In genomic region chr17:71902931-71903506, GRCh38 we compare ENCODE assay signal across 23 cellular contexts.
DNase-seq lines count a peak whose midpoint lies in the region; ATAC-seq and TF ChIP-seq lines count a peak whose summit lies in the region.
"Had no signal": no experiment of that assay in that cellular context is flagged by ENCODE, and none has a peak within 500 bp of the region (broad histone marks: within the 10 kb centered on the region; RNA-seq: fewer than 3 reads in every experiment).

No MANE protein-coding gene starts in this region.

- no peak overlapping the region for H3K4me3 ChIP-seq in IMR-90 (ENCODE audit: insufficient read depth, low read depth, low read length)
- H3K4me3 ChIP-seq in mammary epithelial cell (replicated peaks in 1 of 3; ENCODE audit: insufficient read depth in 1 of 3, low read depth in 2 of 3, low read length in 3 of 3): no peak overlapping the region
- H3K4me3 ChIP-seq in mesendoderm (ENCODE audit: low read length): no peak overlapping the region
- no peak overlapping the region for H3K4me3 ChIP-seq in upper lobe of right lung
- no peak overlapping the region for H3K4me3 ChIP-seq in lower leg skin (ENCODE audit: low read depth, poor library complexity, severe bottlenecking)
- no peak overlapping the region for H3K4me3 ChIP-seq in HAP-1
- H3K4me3 ChIP-seq: left ventricle myocardium inferior, psoas muscle had no signal

- in situ Hi-C loops in IMR-90 (cut with MboI; ENCODE audit: low sequenced_read_pairs) (no loop called here), mammary epithelial cell (cut with MboI; ENCODE audit: low sequenced_read_pairs in 2 of 2) (no loop called here), HAP-1 (cut with MboI; ENCODE audit: low sequenced_read_pairs) (no loop called here)

- H3K27ac ChIP-seq in IMR-90 (ENCODE audit: insufficient read depth, low read length) (no peak overlapping the region), mammary epithelial cell (ENCODE audit: insufficient read depth, low read depth, low read length) (no peak overlapping the region), mesendoderm (ENCODE audit: low read depth, low read length) (no peak overlapping the region), upper lobe of right lung (no peak overlapping the region)
- H3K27ac ChIP-seq: left ventricle myocardium inferior, neutrophil, psoas muscle had no signal

- H4K8ac ChIP-seq in IMR-90 (ENCODE audit: low read depth in 2 of 2, low read length in 2 of 2) (no peak overlapping the region), mesendoderm (ENCODE audit: low read depth, low read length) (peak overlapping the region; percentile 28)

- H3K79me2 ChIP-seq in mammary epithelial cell (ENCODE audit: insufficient read depth, low read length) (no peaks in the 10 kb centered on the region), mesendoderm (ENCODE audit: control insufficient read depth, insufficient read depth, low read length) (no peaks in the 10 kb centered on the region)

- dilution Hi-C loops in IMR-90 (cut with HindIII; ENCODE audit: low sequenced_read_pairs, unreplicated experiment) (no loop called here), mammary epithelial cell (cut with HindIII; ENCODE audit: low sequenced_read_pairs) (no loop called here)

- intact Hi-C loops in IMR-90 (cut with micrococcal nuclease): no loop called here
- intact Hi-C loops in mammary epithelial cell (cut with micrococcal nuclease): no loop called here
- intact Hi-C loops in upper lobe of right lung (cut with DNase I): no loop called here
- intact Hi-C loops in lower leg skin (cut with DNase I; ENCODE audit: low total_unique reads): no loop called here

- H3K9ac ChIP-seq in IMR-90 (ENCODE audit: low read depth, low read length): no peak overlapping the region
- no peak overlapping the region for H3K9ac ChIP-seq in mammary epithelial cell (ENCODE audit: insufficient read depth, low read length)
- no peak overlapping the region for H3K9ac ChIP-seq in mesendoderm (ENCODE audit: low read length)

- H3K18ac ChIP-seq in IMR-90 (ENCODE audit: low read depth, low read length) (no peak overlapping the region), mesendoderm (ENCODE audit: low read length) (no peak overlapping the region)

- no peak overlapping the region for H2BK20ac ChIP-seq in IMR-90 (ENCODE audit: low read depth, low read length)

- H2BK5ac ChIP-seq in IMR-90 (ENCODE audit: low read depth, low read length, poor library complexity, severe bottlenecking) (no peak overlapping the region), mesendoderm (ENCODE audit: low read length) (no peak overlapping the region)

- no peak for TF ChIP-seq RAD21 in IMR-90 (IDR thresholded peaks at IDR 0.05; ENCODE audit: low read length)

- H2BK120ac ChIP-seq in IMR-90 (ENCODE audit: low read depth, low read length) (no peak overlapping the region), mesendoderm (ENCODE audit: low read depth, low read length) (no peak overlapping the region)

- CTCF ChIA-PET in IMR-90 (lab: Yijun Ruan, JAX): no interaction called here
- CTCF ChIA-PET in mammary epithelial cell (lab: Charles Lee; ENCODE audit: low non-redundant PET): no interaction called here

- H4K20me1 ChIP-seq in IMR-90 (ENCODE audit: insufficient read depth, low read length) (no peaks in the 10 kb centered on the region), mammary epithelial cell (ENCODE audit: insufficient read depth, low read length) (no peaks in the 10 kb centered on the region)

- 61% methylated on average over 2 of the region's 3 CpGs; no CpG with 5 or more reads in 1 of the 2 experiments for WGBS in IMR-90 (ENCODE audit: extremely low coverage in 2 of 2, insufficient read length in 1 of 2), 2 experiments
- 75% methylated on average over 2 of the region's 3 CpGs for WGBS in mammary epithelial cell (ENCODE audit: low coverage, missing lambda C conversion rate)
- no CpG with 5 or more reads among the region's 3 CpGs for WGBS in mesendoderm (ENCODE audit: extremely low coverage, insufficient coverage, low lambda C conversion rate)
- 50 to 60% methylated on average over 3 of the region's 3 CpGs for WGBS in lower leg skin, 2 donors

- H2AK5ac ChIP-seq in IMR-90 (ENCODE audit: low read depth, low read length) (no peak overlapping the region), mesendoderm (ENCODE audit: low read length) (no peak overlapping the region)

- no TSS peak for BruUV-seq in IMR-90 (replicated peaks; lab: Mats Ljungman, UMichigan)
- no TSS peak for BruUV-seq in mammary epithelial cell (replicated peaks; lab: Mats Ljungman, UMichigan)

- DNase-seq in AG08395 (ENCODE audit: low spot score) (peak; percentile 22), IMR-90 (peak; percentile 52), mammary epithelial cell (no peak), mesendoderm (no peak), upper lobe of right lung (no peak), lower leg skin (ENCODE audit: low spot score in 2 of 2) (no peak), HAP-1 (ENCODE audit: low spot score in 2 of 2) (no peak), GOT3 (lab: John Stamatoyannopoulos, UW) (no peak)
- DNase-seq: activated B cell treated with CpG ODN at 0.5 μM for 24 hours; activated CD4-positive, alpha-beta T cell treated with anti-CD3 and anti-CD28 coated beads, Interleukin-2, amount 50 U/mL, for 48 hours; activated gamma-delta T cell; C1 segment of cervical spinal cord; central memory CD4-positive, alpha-beta T cell; erythroblast; left ventricle myocardium inferior; NCI-H1092; NCI-H1930; NCI-H446; NK-92 treated with Interleukin-12 subunit alpha and Interleukin-12 subunit beta, amount 100 ng/mL, for 24 hours; psoas muscle; stimulated activated CD4-positive, alpha-beta T cell treated with anti-CD3 and anti-CD28 coated beads, Interleukin-4, amount 100 ng/mL, for 24 hours; stimulated activated naive CD8-positive, alpha-beta T cell treated with anti-CD3 and anti-CD28 coated beads, Interleukin-15, amount 100 ng/mL, for 72 hours had no signal

- no peak overlapping the region for H2AK9ac ChIP-seq in IMR-90 (replicated peaks; ENCODE audit: low read depth, low read length, poor library complexity)

- H3K4ac ChIP-seq in IMR-90 (ENCODE audit: low read depth, low read length) (no peak overlapping the region), mesendoderm (ENCODE audit: low read depth, low read length) (no peak overlapping the region)

- H3K4me1 ChIP-seq in IMR-90 (ENCODE audit: control insufficient read depth, insufficient read depth, low read length) (peaks cover 5% of the 10 kb centered on the region), mammary epithelial cell (ENCODE audit: insufficient read depth, low read length) (peaks cover 38% of the 10 kb centered on the region), mesendoderm (ENCODE audit: control insufficient read depth, low read depth, low read length) (no peaks in the 10 kb centered on the region), upper lobe of right lung (no peaks in the 10 kb centered on the region), HAP-1 (no peaks in the 10 kb centered on the region)
- H3K4me1 ChIP-seq: psoas muscle had no signal

- H3K56ac ChIP-seq in IMR-90 (ENCODE audit: extremely low read depth, insufficient read depth, low read length) (no peak overlapping the region), mesendoderm (ENCODE audit: low read length) (no peak overlapping the region)

- H3K79me1 ChIP-seq in IMR-90 (ENCODE audit: low read depth in 1 of 2, low read length in 2 of 2) (no peaks in the 10 kb centered on the region), mesendoderm (ENCODE audit: low read length) (no peaks in the 10 kb centered on the region)

- H3K27me3 ChIP-seq in IMR-90 (ENCODE audit: control insufficient read depth, insufficient read depth, low read length) (no peaks in the 10 kb centered on the region), mammary epithelial cell (ENCODE audit: insufficient read depth, low read length) (no peaks in the 10 kb centered on the region), mesendoderm (ENCODE audit: insufficient read depth, low read length, poor library complexity) (no peaks in the 10 kb centered on the region), upper lobe of right lung (no peaks in the 10 kb centered on the region), HAP-1 (ENCODE audit: low read depth) (no peaks in the 10 kb centered on the region)
- H3K27me3 ChIP-seq: neutrophil had no signal

- H3K9me1 ChIP-seq in IMR-90 (ENCODE audit: insufficient read depth, low read length): no peaks in the 10 kb centered on the region

- H3K36me3 ChIP-seq in IMR-90 (ENCODE audit: control insufficient read depth, insufficient read depth, low read length) (no peaks in the 10 kb centered on the region), mammary epithelial cell (ENCODE audit: insufficient read depth, low read length) (no peaks in the 10 kb centered on the region), mesendoderm (ENCODE audit: control insufficient read depth, insufficient read depth, low read length) (no peaks in the 10 kb centered on the region), upper lobe of right lung (no peaks in the 10 kb centered on the region), HAP-1 (replicated peaks) (no peaks in the 10 kb centered on the region)
- H3K36me3 ChIP-seq: left ventricle myocardium inferior, neutrophil had no signal

- H3K9me3 ChIP-seq in IMR-90 (ENCODE audit: control insufficient read depth, insufficient read depth, low read length) (no peaks in the 10 kb centered on the region), mammary epithelial cell (replicated peaks; ENCODE audit: insufficient read depth, low read length) (peaks cover 4% of the 10 kb centered on the region), upper lobe of right lung (no peaks in the 10 kb centered on the region), HAP-1 (no peaks in the 10 kb centered on the region)
- H3K9me3 ChIP-seq: neutrophil, psoas muscle had no signal

- H3K14ac ChIP-seq in IMR-90 (replicated peaks; ENCODE audit: low read depth, low read length): 0 out of 2 replicates have a peak overlapping the region, but pooled peaks have one; percentile 8

- H4K5ac ChIP-seq in IMR-90 (ENCODE audit: low read depth, low read length): no peak overlapping the region
- H4K5ac ChIP-seq in mesendoderm (ENCODE audit: low read length): no peak overlapping the region

- H3K23ac ChIP-seq in IMR-90 (ENCODE audit: low read depth, low read length): no peak overlapping the region
- H3K23ac ChIP-seq in mesendoderm (ENCODE audit: low read length): no peak overlapping the region

- POLR2A ChIA-PET in IMR-90 (lab: Charles Lee; ENCODE audit: unreplicated experiment): no interaction called here

- ATAC-seq in IMR-90 (ENCODE audit: low read depth) (peak; percentile 73), upper lobe of right lung (no peak)
- ATAC-seq: stimulated activated naive CD8-positive, alpha-beta T cell treated with anti-CD3 and anti-CD28 coated beads, Interleukin-15, amount 100 ng/mL, for 72 hours had no signal

- no peak overlapping the region for H2AFZ ChIP-seq in IMR-90 (replicated peaks; ENCODE audit: low read length, poor library complexity)
- H2AFZ ChIP-seq in mammary epithelial cell (ENCODE audit: low read depth, low read length): peak overlapping the region; percentile 35

- no peak for TF ChIP-seq POLR2A in IMR-90 (IDR thresholded peaks at IDR 0.05; ENCODE audit: low read depth, low read length)
- no peak for TF ChIP-seq POLR2A in lower leg skin (IDR thresholded peaks at IDR 0.05)

- H3K4me2 ChIP-seq in IMR-90 (ENCODE audit: low read depth, low read length) (no peak overlapping the region), mammary epithelial cell (ENCODE audit: insufficient read depth, low read depth, low read length) (no peak overlapping the region), mesendoderm (ENCODE audit: low read length) (no peak overlapping the region)

- no peak overlapping the region for H2BK15ac ChIP-seq in IMR-90 (ENCODE audit: low read depth, low read length)
- no peak overlapping the region for H2BK15ac ChIP-seq in mesendoderm (replicated peaks; ENCODE audit: low read depth)

- TF ChIP-seq CTCF in IMR-90 (conservative IDR thresholded peaks at IDR 0.05; ENCODE audit: low read depth, low read length) (no peak), mammary epithelial cell (conservative IDR thresholded peaks at IDR 0.05 in 1 of 2, IDR thresholded peaks at IDR 0.05 in 1 of 2; ENCODE audit: extremely low read depth in 1 of 2, insufficient read depth in 1 of 2, low read depth in 1 of 2, low read length in 2 of 2) (no peak), upper lobe of right lung (IDR thresholded peaks at IDR 0.05) (no peak), lower leg skin (IDR thresholded peaks at IDR 0.05) (no peak)

- H4K91ac ChIP-seq in IMR-90 (ENCODE audit: insufficient read depth, low read depth, low read length): no peak overlapping the region

Comparison
In these comparisons a context has a peak if more than half of its experiments do, and no peak if none do; other contexts are left out.
1. DNase-seq: peak in AG08395 (single experiment) and IMR-90 (single experiment); none in mammary epithelial cell (single experiment), mesendoderm (single experiment), upper lobe of right lung (single experiment), lower leg skin (0 of 2), HAP-1 (0 of 2) and GOT3 (single experiment).